ENCODE assay signal across 8 cellular contexts in the genomic region with DNA sequence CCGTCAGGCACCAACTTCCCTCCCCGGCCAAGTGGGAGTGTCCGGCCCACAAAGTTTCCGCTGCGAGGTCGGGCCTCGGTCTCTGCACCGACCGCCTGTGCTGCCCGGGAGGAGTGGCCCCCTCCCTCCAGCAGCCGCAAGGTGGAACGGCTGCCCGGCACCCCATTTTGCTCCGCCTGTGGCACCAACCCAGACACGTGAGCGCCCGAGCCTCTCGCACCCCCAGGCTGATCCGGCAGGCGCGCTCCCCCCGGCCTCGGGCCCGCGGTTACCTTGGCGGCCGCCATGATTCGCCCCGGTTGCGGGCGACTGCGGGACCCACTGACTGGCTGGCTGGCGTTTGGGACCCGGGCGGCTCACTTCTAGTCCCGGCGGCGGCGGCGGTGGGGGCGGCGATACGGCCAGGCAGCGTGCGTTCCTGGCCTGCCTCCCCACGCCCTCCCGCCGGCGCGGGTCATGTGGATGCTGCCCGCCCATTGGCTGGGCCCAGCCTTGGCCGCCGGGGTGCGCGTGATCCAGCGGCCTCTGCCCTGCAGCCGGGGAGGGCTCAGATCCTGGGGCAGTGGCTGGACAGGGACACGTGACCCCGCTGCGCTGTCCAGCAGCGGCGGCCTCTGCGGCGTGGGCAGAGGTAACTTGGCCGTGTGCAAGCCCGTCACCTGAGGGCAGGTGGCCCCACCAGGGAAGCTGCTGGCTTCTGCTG. TPM values are rescaled to one million over a fixed set of nuclear protein-coding genes. Genes with fewer than 3 reads are reported as not detected.
DNase-seq lines count a peak whose midpoint lies in the region; ATAC-seq and TF ChIP-seq lines count a peak whose summit lies in the region.

TSS of gene SLC25A13 (minus strand) at position 429 of the 703 bp plus-strand sequence. CDS start at position 287, 142 bp downstream.

- peak; percentile 92 for DNase-seq in GM10266 (ENCODE audit: extremely low spot score)
- DNase-seq in HFF-Myc (ENCODE audit: extremely low read depth, low read depth): no peak
- DNase-seq in NAMALWA (ENCODE audit: low spot score): peak; percentile 75
- peak; percentile 39 for DNase-seq in T follicular helper cell (ENCODE audit: low read depth)
- peak; percentile 86 for DNase-seq in adipocyte (ENCODE audit: low read depth)
- peak; percentile 94 to 97 (median 96) for DNase-seq in heart left ventricle
- peak; percentile 98 for DNase-seq in posterior vena cava (ENCODE audit: low spot score)
- peak; percentile 90 for DNase-seq in ureter (ENCODE audit: low spot score)

- peak within 1 kb of the TSS; percentile 96 for H3K9ac ChIP-seq in adipocyte (ENCODE audit: low read length)

- WGBS in heart left ventricle, 4 donors: 0 to 1% (median 1%) methylated on average over 30 to 66 of the region's 66 CpGs

- H3K9me3 ChIP-seq in adipocyte (ENCODE audit: control insufficient read depth, low read length) (no peaks in the 10 kb centered on the region), heart left ventricle (no peaks in the 10 kb centered on the region)

- H3K4me3 ChIP-seq in HFF-Myc (replicated peaks; ENCODE audit: low read depth, low read length) (peak within 1 kb of the TSS; percentile 81), adipocyte (ENCODE audit: low read length) (peak within 1 kb of the TSS; percentile 92), heart left ventricle (peak within 1 kb of the TSS; percentile 59 to 100 (median 96))

- ATAC-seq in heart left ventricle: peak; percentile 98 to 99 (median 99)

- intact Hi-C loops in heart left ventricle (cut with DNase I) (loop anchor here in 6 of 10 donors (5.0 to 10.0 kb wide), 6 partner anchors 67 to 385 kb away; partner anchors contain the start of gene SEM1 (in 4 of the 6)), posterior vena cava (cut with DNase I) (no loop called here)

- H3K36me3 ChIP-seq in adipocyte (ENCODE audit: control insufficient read depth, insufficient read depth, low read length, severe bottlenecking) (no peaks in the 10 kb centered on the region), heart left ventricle (no peaks in the 10 kb centered on the region)

- H3K27ac ChIP-seq in heart left ventricle: peak within 1 kb of the TSS; percentile 90 to 99 (median 98)

- H3K4me1 ChIP-seq in adipocyte (ENCODE audit: control insufficient read depth, insufficient read depth, low read length) (peaks cover 30% of the 10 kb centered on the region), heart left ventricle (peaks cover 6 to 43% (median 29%) of the 10 kb centered on the region in 12 donors)

- H3K27me3 ChIP-seq in adipocyte (replicated peaks; ENCODE audit: control insufficient read depth, insufficient read depth, low read length) (no peaks in the 10 kb centered on the region), heart left ventricle (no peaks in the 10 kb centered on the region)

- TF ChIP-seq CTCF in GM10266 (IDR thresholded peaks at IDR 0.05; ENCODE audit: control insufficient read depth, insufficient read depth, low read depth, missing control alignments) (no peak), HFF-Myc (IDR thresholded peaks at IDR 0.05; ENCODE audit: low read depth, low read length, missing control alignments) (no peak), heart left ventricle (IDR thresholded peaks at IDR 0.05) (peak in 1 of 12 donors; percentile 14)

- peak in 1 of 2 donors; percentile 66 for TF ChIP-seq POLR2A in heart left ventricle (IDR thresholded peaks at IDR 0.05)

RNA-seq across cellular contexts. Expression of gene SLC25A13, which starts in this region (rescaled TPM):
- total RNA-seq in heart left ventricle: 10 to 100 TPM in 6 of 9 donors, 1 to 10 TPM in 3; 5.3 to 17.9 (median 11.4) TPM
- 10 to 100 TPM in 1 of 2 donors, 1 to 10 TPM in 1; 3.7 to 13.8 TPM for polyA plus RNA-seq in heart left ventricle
- total RNA-seq in posterior vena cava: 10 to 100 TPM; 26.4 to 27.3 TPM
- 40.6 TPM for total RNA-seq in ureter

Comparison
In these comparisons a context has a peak if more than half of its experiments do, and no peak if none do; other contexts are left out.
1. intact Hi-C loops: an anchor here in heart left ventricle (5.0 to 10.0 kb wide); none called in posterior vena cava.